Comparison of ENCODE assay signal across 18 cellular contexts in genomic region chr1:157580828-157581210, GRCh38. TPM values are rescaled to one million over a fixed set of nuclear protein-coding genes. Genes with fewer than 3 reads are reported as not detected.
"Had no signal": no experiment of that assay in that cellular context is flagged by ENCODE, and none has a peak within 500 bp of the region (broad histone marks: within the 10 kb centered on the region; RNA-seq: fewer than 3 reads in every experiment).

No MANE protein-coding gene starts in this region.

- H3K27ac ChIP-seq: VCaP had no signal

- ATAC-seq: activated CD8-positive, alpha-beta T cell treated with anti-CD3 and anti-CD28 coated beads for 36 hours; T-cell had no signal

- DNase-seq: activated CD8-positive, alpha-beta memory T cell treated with anti-CD3 and anti-CD28 coated beads, Interleukin-2, amount 50 U/mL, for 4 hours; activated naive CD4-positive, alpha-beta T cell; cortex of kidney; NCI-H446 treated with DMSO at 0.1 percent for 48 hours; NCI-H524 treated with DMSO at 0.1 percent for 48 hours; NK-92 treated with Interleukin-12 subunit alpha and Interleukin-12 subunit beta, amount 100 ng/mL, for 24 hours had no signal

- H3K27ac Mint-ChIP-seq: activated CD8-positive, alpha-beta T cell treated with anti-CD3 and anti-CD28 coated beads for 36 hours; activated naive CD8-positive, alpha-beta T cell; brain; T-cell had no signal

- H3K27me3 Mint-ChIP-seq: activated CD8-positive, alpha-beta T cell treated with anti-CD3 and anti-CD28 coated beads for 36 hours; central memory CD8-positive, alpha-beta T cell had no signal

- H3K4me3 Mint-ChIP-seq: activated CD8-positive, alpha-beta T cell treated with anti-CD3 and anti-CD28 coated beads for 36 hours; activated naive CD8-positive, alpha-beta T cell; brain; central memory CD8-positive, alpha-beta T cell; T-cell had no signal

- H3K9me3 Mint-ChIP-seq: activated CD8-positive, alpha-beta T cell treated with anti-CD3 and anti-CD28 coated beads for 36 hours; central memory CD8-positive, alpha-beta T cell; T-cell had no signal

- H3K36me3 Mint-ChIP-seq: activated naive CD8-positive, alpha-beta T cell; brain; T-cell had no signal

- H3K4me1 Mint-ChIP-seq: brain had no signal

RNA-seq across cellular contexts. Expression of gene FCRL4, which starts 17.1 kb away (rescaled TPM):
- total RNA-seq: activated CD8-positive, alpha-beta T cell treated with anti-CD3 and anti-CD28 coated beads for 36 hours; astrocyte; LHCN-M2; M059J; PC-3; SK-MEL-5; T-helper 2 cell treated with Interferon-gamma antibody and Interleukin-4, amounts not matched to agents 100 ng/mL and 5 ng/mL, for 36 hours had no signal

RNA-seq across cellular contexts. Expression of gene FCRL5, which starts 28.5 kb away (rescaled TPM):
- total RNA-seq: astrocyte; LHCN-M2; M059J; PC-3; SK-MEL-5; T-helper 2 cell treated with Interferon-gamma antibody and Interleukin-4, amounts not matched to agents 100 ng/mL and 5 ng/mL, for 36 hours had no signal
